1 cellular context compared by ENCODE assay signal in the genomic region with DNA sequence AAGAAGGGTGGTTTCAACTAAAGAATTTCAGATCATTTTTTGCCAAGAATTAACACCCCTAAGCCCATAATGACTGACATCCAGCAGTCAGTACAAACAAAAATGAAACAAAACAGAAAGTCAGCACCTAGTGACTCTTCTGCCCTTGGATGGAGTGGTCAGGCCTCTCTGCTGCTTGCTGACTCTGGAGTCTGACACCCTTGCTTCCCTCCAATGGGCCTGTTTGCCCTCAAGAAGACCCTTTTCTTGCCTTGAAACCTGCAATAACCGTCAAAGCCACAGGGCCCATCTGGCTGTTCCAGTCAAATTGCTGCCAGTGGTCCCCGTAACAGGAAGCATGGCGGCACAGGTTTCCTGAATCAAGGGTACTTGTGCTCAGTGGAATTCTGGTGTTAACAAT.
TF ChIP-seq lines count a peak whose summit lies in the region.

No MANE protein-coding gene starts in this region.

TF ChIP-seq in GM12878, 131 proteins besides CTCF, POLR2A, EP300 and RAD21 (continued from another document and continues in another):
- TF ChIP-seq, protein P1, sequence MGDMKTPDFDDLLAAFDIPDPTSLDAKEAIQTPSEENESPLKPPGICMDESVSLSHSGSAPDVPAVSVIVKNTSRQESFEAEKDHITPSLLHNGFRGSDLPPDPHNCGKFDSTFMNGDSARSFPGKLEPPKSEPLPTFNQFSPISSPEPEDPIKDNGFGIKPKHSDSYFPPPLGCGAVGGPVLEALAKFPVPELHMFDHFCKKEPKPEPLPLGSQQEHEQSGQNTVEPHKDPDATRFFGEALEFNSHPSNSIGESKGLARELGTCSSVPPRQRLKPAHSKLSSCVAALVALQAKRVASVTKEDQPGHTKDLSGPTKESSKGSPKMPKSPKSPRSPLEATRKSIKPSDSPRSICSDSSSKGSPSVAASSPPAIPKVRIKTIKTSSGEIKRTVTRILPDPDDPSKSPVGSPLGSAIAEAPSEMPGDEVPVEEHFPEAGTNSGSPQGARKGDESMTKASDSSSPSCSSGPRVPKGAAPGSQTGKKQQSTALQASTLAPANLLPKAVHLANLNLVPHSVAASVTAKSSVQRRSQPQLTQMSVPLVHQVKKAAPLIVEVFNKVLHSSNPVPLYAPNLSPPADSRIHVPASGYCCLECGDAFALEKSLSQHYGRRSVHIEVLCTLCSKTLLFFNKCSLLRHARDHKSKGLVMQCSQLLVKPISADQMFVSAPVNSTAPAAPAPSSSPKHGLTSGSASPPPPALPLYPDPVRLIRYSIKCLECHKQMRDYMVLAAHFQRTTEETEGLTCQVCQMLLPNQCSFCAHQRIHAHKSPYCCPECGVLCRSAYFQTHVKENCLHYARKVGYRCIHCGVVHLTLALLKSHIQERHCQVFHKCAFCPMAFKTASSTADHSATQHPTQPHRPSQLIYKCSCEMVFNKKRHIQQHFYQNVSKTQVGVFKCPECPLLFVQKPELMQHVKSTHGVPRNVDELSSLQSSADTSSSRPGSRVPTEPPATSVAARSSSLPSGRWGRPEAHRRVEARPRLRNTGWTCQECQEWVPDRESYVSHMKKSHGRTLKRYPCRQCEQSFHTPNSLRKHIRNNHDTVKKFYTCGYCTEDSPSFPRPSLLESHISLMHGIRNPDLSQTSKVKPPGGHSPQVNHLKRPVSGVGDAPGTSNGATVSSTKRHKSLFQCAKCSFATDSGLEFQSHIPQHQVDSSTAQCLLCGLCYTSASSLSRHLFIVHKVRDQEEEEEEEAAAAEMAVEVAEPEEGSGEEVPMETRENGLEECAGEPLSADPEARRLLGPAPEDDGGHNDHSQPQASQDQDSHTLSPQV (IDR thresholded peaks at IDR 0.05), result no peak
- no peak for TF ChIP-seq POLR2AphosphoS5 (IDR thresholded peaks at IDR 0.05; ENCODE audit: low read length)
- TF ChIP-seq, protein P2, sequence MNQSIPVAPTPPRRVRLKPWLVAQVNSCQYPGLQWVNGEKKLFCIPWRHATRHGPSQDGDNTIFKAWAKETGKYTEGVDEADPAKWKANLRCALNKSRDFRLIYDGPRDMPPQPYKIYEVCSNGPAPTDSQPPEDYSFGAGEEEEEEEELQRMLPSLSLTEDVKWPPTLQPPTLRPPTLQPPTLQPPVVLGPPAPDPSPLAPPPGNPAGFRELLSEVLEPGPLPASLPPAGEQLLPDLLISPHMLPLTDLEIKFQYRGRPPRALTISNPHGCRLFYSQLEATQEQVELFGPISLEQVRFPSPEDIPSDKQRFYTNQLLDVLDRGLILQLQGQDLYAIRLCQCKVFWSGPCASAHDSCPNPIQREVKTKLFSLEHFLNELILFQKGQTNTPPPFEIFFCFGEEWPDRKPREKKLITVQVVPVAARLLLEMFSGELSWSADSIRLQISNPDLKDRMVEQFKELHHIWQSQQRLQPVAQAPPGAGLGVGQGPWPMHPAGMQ (IDR thresholded peaks at IDR 0.05; ENCODE audit: borderline replicate concordance), result no peak
- TF ChIP-seq MXI1 (IDR thresholded peaks at IDR 0.05; ENCODE audit: low read depth, low read length), result no peak
- TF ChIP-seq CBFB (IDR thresholded peaks at IDR 0.05; ENCODE audit: low read depth), result no peak
- TF ChIP-seq SREBF2 (IDR thresholded peaks at IDR 0.05; ENCODE audit: low read length), result no peak
- no peak for TF ChIP-seq SUPT20H (IDR thresholded peaks at IDR 0.05; ENCODE audit: borderline replicate concordance, control insufficient read depth, low read depth, low read length)
- peak; percentile 32; the same call in 1 of the 2 replicates for TF ChIP-seq LARP7 (IDR thresholded peaks at IDR 0.05)
- no peak for TF ChIP-seq CHD4 (IDR thresholded peaks at IDR 0.05)
- no peak for TF ChIP-seq SMAD5 (IDR thresholded peaks at IDR 0.05; ENCODE audit: low read depth)
- no peak for TF ChIP-seq TCF3 (IDR thresholded peaks at IDR 0.05; ENCODE audit: borderline replicate concordance, insufficient read depth, low read depth, low read length)
- TF ChIP-seq, protein P3, sequence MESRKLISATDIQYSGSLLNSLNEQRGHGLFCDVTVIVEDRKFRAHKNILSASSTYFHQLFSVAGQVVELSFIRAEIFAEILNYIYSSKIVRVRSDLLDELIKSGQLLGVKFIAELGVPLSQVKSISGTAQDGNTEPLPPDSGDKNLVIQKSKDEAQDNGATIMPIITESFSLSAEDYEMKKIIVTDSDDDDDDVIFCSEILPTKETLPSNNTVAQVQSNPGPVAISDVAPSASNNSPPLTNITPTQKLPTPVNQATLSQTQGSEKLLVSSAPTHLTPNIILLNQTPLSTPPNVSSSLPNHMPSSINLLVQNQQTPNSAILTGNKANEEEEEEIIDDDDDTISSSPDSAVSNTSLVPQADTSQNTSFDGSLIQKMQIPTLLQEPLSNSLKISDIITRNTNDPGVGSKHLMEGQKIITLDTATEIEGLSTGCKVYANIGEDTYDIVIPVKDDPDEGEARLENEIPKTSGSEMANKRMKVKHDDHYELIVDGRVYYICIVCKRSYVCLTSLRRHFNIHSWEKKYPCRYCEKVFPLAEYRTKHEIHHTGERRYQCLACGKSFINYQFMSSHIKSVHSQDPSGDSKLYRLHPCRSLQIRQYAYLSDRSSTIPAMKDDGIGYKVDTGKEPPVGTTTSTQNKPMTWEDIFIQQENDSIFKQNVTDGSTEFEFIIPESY (IDR thresholded peaks at IDR 0.05), result no peak
- TF ChIP-seq DPF2 (IDR thresholded peaks at IDR 0.05), result no peak
- no peak for TF ChIP-seq SIX5 (IDR thresholded peaks at IDR 0.05; ENCODE audit: low read depth, low read length, severe bottlenecking)
- TF ChIP-seq ZNF24 (IDR thresholded peaks at IDR 0.05), result no peak
- TF ChIP-seq, protein P4, sequence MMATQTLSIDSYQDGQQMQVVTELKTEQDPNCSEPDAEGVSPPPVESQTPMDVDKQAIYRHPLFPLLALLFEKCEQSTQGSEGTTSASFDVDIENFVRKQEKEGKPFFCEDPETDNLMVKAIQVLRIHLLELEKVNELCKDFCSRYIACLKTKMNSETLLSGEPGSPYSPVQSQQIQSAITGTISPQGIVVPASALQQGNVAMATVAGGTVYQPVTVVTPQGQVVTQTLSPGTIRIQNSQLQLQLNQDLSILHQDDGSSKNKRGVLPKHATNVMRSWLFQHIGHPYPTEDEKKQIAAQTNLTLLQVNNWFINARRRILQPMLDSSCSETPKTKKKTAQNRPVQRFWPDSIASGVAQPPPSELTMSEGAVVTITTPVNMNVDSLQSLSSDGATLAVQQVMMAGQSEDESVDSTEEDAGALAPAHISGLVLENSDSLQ (IDR thresholded peaks at IDR 0.05), result peak; percentile 88
- TF ChIP-seq RBBP5 (conservative IDR thresholded peaks at IDR 0.05), result no peak
- TF ChIP-seq, protein P5, sequence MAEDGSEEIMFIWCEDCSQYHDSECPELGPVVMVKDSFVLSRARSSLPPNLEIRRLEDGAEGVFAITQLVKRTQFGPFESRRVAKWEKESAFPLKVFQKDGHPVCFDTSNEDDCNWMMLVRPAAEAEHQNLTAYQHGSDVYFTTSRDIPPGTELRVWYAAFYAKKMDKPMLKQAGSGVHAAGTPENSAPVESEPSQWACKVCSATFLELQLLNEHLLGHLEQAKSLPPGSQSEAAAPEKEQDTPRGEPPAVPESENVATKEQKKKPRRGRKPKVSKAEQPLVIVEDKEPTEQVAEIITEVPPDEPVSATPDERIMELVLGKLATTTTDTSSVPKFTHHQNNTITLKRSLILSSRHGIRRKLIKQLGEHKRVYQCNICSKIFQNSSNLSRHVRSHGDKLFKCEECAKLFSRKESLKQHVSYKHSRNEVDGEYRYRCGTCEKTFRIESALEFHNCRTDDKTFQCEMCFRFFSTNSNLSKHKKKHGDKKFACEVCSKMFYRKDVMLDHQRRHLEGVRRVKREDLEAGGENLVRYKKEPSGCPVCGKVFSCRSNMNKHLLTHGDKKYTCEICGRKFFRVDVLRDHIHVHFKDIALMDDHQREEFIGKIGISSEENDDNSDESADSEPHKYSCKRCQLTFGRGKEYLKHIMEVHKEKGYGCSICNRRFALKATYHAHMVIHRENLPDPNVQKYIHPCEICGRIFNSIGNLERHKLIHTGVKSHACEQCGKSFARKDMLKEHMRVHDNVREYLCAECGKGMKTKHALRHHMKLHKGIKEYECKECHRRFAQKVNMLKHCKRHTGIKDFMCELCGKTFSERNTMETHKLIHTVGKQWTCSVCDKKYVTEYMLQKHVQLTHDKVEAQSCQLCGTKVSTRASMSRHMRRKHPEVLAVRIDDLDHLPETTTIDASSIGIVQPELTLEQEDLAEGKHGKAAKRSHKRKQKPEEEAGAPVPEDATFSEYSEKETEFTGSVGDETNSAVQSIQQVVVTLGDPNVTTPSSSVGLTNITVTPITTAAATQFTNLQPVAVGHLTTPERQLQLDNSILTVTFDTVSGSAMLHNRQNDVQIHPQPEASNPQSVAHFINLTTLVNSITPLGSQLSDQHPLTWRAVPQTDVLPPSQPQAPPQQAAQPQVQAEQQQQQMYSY (CRISPR knock-in tag; IDR thresholded peaks at IDR 0.05), result no peak
- no peak for TF ChIP-seq BRCA1 (IDR thresholded peaks at IDR 0.05; ENCODE audit: low read depth, low read length)
- TF ChIP-seq SUZ12 (IDR thresholded peaks at IDR 0.05; ENCODE audit: unreplicated experiment), result no peak
- TF ChIP-seq TAF1 (IDR thresholded peaks at IDR 0.05; ENCODE audit: borderline replicate concordance, low read depth, low read length), result no peak
- no peak for TF ChIP-seq BHLHE40 (IDR thresholded peaks at IDR 0.05; ENCODE audit: borderline replicate concordance in 1 of 2, low read depth in 2 of 2, low read length in 1 of 2)
- TF ChIP-seq FOS (IDR thresholded peaks at IDR 0.05; ENCODE audit: borderline replicate concordance, extremely low read depth, insufficient read length), result no peak
- TF ChIP-seq RUNX3 (IDR thresholded peaks at IDR 0.05; ENCODE audit: low read length), result peak; percentile 53
- TF ChIP-seq, protein P6, sequence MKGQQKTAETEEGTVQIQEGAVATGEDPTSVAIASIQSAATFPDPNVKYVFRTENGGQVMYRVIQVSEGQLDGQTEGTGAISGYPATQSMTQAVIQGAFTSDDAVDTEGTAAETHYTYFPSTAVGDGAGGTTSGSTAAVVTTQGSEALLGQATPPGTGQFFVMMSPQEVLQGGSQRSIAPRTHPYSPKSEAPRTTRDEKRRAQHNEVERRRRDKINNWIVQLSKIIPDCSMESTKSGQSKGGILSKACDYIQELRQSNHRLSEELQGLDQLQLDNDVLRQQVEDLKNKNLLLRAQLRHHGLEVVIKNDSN (IDR thresholded peaks at IDR 0.05; ENCODE audit: borderline replicate concordance, extremely low read length, insufficient read depth, low read depth, low read length), result no peak
- 0 out of 2 replicates have a peak, but pooled peaks have one; percentile 13 for TF ChIP-seq NBN (IDR thresholded peaks at IDR 0.05)
- TF ChIP-seq, protein P7, sequence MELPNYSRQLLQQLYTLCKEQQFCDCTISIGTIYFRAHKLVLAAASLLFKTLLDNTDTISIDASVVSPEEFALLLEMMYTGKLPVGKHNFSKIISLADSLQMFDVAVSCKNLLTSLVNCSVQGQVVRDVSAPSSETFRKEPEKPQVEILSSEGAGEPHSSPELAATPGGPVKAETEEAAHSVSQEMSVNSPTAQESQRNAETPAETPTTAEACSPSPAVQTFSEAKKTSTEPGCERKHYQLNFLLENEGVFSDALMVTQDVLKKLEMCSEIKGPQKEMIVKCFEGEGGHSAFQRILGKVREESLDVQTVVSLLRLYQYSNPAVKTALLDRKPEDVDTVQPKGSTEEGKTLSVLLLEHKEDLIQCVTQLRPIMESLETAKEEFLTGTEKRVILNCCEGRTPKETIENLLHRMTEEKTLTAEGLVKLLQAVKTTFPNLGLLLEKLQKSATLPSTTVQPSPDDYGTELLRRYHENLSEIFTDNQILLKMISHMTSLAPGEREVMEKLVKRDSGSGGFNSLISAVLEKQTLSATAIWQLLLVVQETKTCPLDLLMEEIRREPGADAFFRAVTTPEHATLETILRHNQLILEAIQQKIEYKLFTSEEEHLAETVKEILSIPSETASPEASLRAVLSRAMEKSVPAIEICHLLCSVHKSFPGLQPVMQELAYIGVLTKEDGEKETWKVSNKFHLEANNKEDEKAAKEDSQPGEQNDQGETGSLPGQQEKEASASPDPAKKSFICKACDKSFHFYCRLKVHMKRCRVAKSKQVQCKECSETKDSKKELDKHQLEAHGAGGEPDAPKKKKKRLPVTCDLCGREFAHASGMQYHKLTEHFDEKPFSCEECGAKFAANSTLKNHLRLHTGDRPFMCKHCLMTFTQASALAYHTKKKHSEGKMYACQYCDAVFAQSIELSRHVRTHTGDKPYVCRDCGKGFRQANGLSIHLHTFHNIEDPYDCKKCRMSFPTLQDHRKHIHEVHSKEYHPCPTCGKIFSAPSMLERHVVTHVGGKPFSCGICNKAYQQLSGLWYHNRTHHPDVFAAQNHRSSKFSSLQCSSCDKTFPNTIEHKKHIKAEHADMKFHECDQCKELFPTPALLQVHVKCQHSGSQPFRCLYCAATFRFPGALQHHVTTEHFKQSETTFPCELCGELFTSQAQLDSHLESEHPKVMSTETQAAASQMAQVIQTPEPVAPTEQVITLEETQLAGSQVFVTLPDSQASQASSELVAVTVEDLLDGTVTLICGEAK (IDR thresholded peaks at IDR 0.05; ENCODE audit: borderline replicate concordance), result no peak
- no peak for TF ChIP-seq CHD1 (IDR thresholded peaks at IDR 0.05; ENCODE audit: low read depth, low read length)
- no peak for TF ChIP-seq ZBED1 (IDR thresholded peaks at IDR 0.05; ENCODE audit: borderline replicate concordance)
- TF ChIP-seq, protein P8, sequence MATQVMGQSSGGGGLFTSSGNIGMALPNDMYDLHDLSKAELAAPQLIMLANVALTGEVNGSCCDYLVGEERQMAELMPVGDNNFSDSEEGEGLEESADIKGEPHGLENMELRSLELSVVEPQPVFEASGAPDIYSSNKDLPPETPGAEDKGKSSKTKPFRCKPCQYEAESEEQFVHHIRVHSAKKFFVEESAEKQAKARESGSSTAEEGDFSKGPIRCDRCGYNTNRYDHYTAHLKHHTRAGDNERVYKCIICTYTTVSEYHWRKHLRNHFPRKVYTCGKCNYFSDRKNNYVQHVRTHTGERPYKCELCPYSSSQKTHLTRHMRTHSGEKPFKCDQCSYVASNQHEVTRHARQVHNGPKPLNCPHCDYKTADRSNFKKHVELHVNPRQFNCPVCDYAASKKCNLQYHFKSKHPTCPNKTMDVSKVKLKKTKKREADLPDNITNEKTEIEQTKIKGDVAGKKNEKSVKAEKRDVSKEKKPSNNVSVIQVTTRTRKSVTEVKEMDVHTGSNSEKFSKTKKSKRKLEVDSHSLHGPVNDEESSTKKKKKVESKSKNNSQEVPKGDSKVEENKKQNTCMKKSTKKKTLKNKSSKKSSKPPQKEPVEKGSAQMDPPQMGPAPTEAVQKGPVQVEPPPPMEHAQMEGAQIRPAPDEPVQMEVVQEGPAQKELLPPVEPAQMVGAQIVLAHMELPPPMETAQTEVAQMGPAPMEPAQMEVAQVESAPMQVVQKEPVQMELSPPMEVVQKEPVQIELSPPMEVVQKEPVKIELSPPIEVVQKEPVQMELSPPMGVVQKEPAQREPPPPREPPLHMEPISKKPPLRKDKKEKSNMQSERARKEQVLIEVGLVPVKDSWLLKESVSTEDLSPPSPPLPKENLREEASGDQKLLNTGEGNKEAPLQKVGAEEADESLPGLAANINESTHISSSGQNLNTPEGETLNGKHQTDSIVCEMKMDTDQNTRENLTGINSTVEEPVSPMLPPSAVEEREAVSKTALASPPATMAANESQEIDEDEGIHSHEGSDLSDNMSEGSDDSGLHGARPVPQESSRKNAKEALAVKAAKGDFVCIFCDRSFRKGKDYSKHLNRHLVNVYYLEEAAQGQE (IDR thresholded peaks at IDR 0.05; ENCODE audit: low read depth, low read length), result no peak
- TF ChIP-seq SMAD1 (IDR thresholded peaks at IDR 0.05; ENCODE audit: low read depth, partially characterized antibody), result no peak
- no peak; the same call in 1 of the 2 replicates for TF ChIP-seq BCL11A (IDR thresholded peaks at IDR 0.05; ENCODE audit: low read depth, low read length)
- no peak for TF ChIP-seq FOXM1 (IDR thresholded peaks at IDR 0.05; ENCODE audit: low read depth, low read length)
- no peak for TF ChIP-seq MYB (IDR thresholded peaks at IDR 0.05; ENCODE audit: borderline replicate concordance, low read depth, low read length)
- no peak for TF ChIP-seq NRF1 (conservative IDR thresholded peaks at IDR 0.05; ENCODE audit: low read depth, low read length)
- TF ChIP-seq SRF (IDR thresholded peaks at IDR 0.05; ENCODE audit: low read depth in 2 of 2, low read length in 2 of 2), result no peak
